ENCODE assay signal across 18 cellular contexts in the genomic region with DNA sequence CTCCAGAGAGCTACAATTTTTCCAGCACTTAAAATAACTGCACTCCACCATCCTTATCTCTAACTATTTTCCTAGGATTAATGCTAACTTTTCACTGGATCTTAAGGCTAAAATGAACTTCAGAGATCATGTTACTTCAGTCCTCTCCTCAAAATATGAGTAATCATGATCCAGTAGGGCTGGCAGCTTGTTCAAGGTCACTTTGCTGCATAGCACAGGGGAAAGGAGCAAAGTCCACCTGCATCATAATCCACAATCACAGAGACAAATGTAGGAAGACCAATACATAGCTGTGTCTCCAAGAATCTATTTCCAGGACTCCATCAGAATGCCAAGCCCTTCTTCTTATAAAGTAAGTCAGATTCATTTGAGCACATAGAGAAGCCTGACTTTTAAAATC.
"Had no signal": no experiment of that assay in that cellular context is flagged by ENCODE, and none has a peak within 500 bp of the region (broad histone marks: within the 10 kb centered on the region; RNA-seq: fewer than 3 reads in every experiment).

No MANE protein-coding gene starts in this region.

- ATAC-seq: gastroesophageal sphincter; stimulated activated naive CD8-positive, alpha-beta T cell treated with anti-CD3 and anti-CD28 coated beads, Interleukin-15, amount 100 ng/mL, for 72 hours; T-helper 17 cell had no signal

- H3K4me1 ChIP-seq: colonic mucosa, gastroesophageal sphincter had no signal

- H3K27ac ChIP-seq: colonic mucosa, gastroesophageal sphincter, neural progenitor cell, ovary, testis had no signal

- H3K27me3 Mint-ChIP-seq: activated B cell treated with CpG ODN at 0.5 μM for 24 hours; activated CD4-positive, alpha-beta T cell treated with anti-CD3 and anti-CD28 coated beads, Interleukin-2, amount 10 ng/mL, durations not matched to agents 7 days and 5 days; stimulated activated naive CD8-positive, alpha-beta T cell treated with anti-CD3 and anti-CD28 coated beads, Interleukin-15, amount 100 ng/mL, for 72 hours; T-helper 17 cell had no signal

- H3K9me3 Mint-ChIP-seq: activated CD4-positive, alpha-beta T cell treated with anti-CD3 and anti-CD28 coated beads, Interleukin-2, amount 10 ng/mL, durations not matched to agents 7 days and 5 days; activated T-helper 2 cell treated with anti-CD3 and anti-CD28 coated beads, Interferon-gamma antibody, Interleukin-2, Interleukin-4, amounts not matched to agents 10 μg/mL and 5 μg/mL and 100 μg/mL, durations not matched to agents 14 hours and 24 hours and 36 hours; neural progenitor cell had no signal

- H3K4me1 Mint-ChIP-seq: activated B cell treated with CpG ODN at 0.5 μM for 24 hours; activated CD4-positive, alpha-beta T cell treated with anti-CD3 and anti-CD28 coated beads, Interleukin-2, amount 10 ng/mL, durations not matched to agents 7 days and 5 days; memory B cell; neural progenitor cell; stimulated activated naive CD8-positive, alpha-beta T cell treated with anti-CD3 and anti-CD28 coated beads, Interleukin-15, amount 100 ng/mL, for 72 hours; T-helper 17 cell had no signal

- H3K9me3 ChIP-seq: colonic mucosa, gastroesophageal sphincter, ovary, testis had no signal

- H3K27ac Mint-ChIP-seq: activated B cell treated with CpG ODN at 0.5 μM for 24 hours; activated CD4-positive, alpha-beta T cell treated with anti-CD3 and anti-CD28 coated beads, Interleukin-2, amount 10 ng/mL, durations not matched to agents 7 days and 5 days; activated T-helper 2 cell treated with anti-CD3 and anti-CD28 coated beads, Interferon-gamma antibody, Interleukin-2, Interleukin-4, amounts not matched to agents 10 μg/mL and 5 μg/mL and 100 μg/mL, durations not matched to agents 14 hours and 24 hours and 36 hours; memory B cell; neural progenitor cell; stimulated activated naive CD8-positive, alpha-beta T cell treated with anti-CD3 and anti-CD28 coated beads, Interleukin-15, amount 100 ng/mL, for 72 hours; T-helper 17 cell had no signal

- DNase-seq: activated B cell treated with CpG ODN at 0.5 μM for 24 hours; activated CD4-positive, alpha-beta T cell treated with anti-CD3 and anti-CD28 coated beads, Interleukin-2, amount 10 ng/mL, durations not matched to agents 7 days and 5 days; activated naive CD4-positive, alpha-beta T cell treated with anti-CD3 and anti-CD28 coated beads, Interleukin-2, amount 50 U/mL, for 16 hours; activated T-cell treated with anti-CD3 and anti-CD28 coated beads for 4 hours; colonic mucosa; effector CD8-positive, alpha-beta T cell; hippocampal formation; ovary; stimulated activated CD4-positive, alpha-beta T cell treated with anti-CD3 and anti-CD28 coated beads, Interleukin-15, amount 100 ng/mL, for 24 hours; stimulated activated CD4-positive, alpha-beta T cell treated with anti-CD3 and anti-CD28 coated beads, Interleukin-4, amount 100 ng/mL, for 24 hours; stimulated activated naive CD8-positive, alpha-beta T cell treated with anti-CD3 and anti-CD28 coated beads, Interleukin-15, amount 100 ng/mL, for 72 hours; T-helper 17 cell; testis had no signal

- H3K4me3 ChIP-seq: colonic mucosa, gastroesophageal sphincter, neural progenitor cell, ovary, testis had no signal

- H3K4me3 Mint-ChIP-seq: activated B cell treated with CpG ODN at 0.5 μM for 24 hours; activated CD4-positive, alpha-beta T cell treated with anti-CD3 and anti-CD28 coated beads, Interleukin-2, amount 10 ng/mL, durations not matched to agents 7 days and 5 days; memory B cell; neural progenitor cell; stimulated activated naive CD8-positive, alpha-beta T cell treated with anti-CD3 and anti-CD28 coated beads, Interleukin-15, amount 100 ng/mL, for 72 hours; T-helper 17 cell had no signal

- FAIRE-seq: bronchial epithelial cell had no signal

- H3K36me3 Mint-ChIP-seq: memory B cell, neural progenitor cell had no signal

- H3K27me3 ChIP-seq: colonic mucosa, gastroesophageal sphincter, neural progenitor cell, ovary, testis had no signal

- H3K36me3 ChIP-seq: colonic mucosa, gastroesophageal sphincter, neural progenitor cell, ovary had no signal
